In the genomic region with DNA sequence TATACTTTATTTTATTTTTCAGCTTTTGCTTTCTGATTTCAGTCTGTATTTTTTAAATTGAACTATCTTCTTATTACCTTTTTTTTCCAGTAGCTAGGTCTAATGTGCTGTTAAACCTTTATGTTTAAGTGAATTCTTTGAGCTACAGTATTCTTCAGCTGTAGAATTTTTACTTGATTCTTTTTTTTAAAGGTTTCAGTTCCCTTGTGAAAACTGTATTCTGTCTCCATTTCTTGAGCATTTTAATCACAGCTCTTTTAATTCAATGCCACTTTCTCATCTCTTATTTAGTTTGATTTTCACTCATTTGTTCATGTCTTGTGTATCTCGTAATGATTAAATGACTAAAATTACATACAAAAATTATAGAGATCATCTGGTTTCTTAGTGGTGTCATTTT, we compare ENCODE assay signal across 1 cellular context.
TF ChIP-seq lines count a peak whose summit lies in the region.

No MANE protein-coding gene starts in this region.

TF ChIP-seq in GM12878, 131 proteins besides CTCF, POLR2A, EP300 and RAD21 (continued from another document):
- TF ChIP-seq, protein P1, sequence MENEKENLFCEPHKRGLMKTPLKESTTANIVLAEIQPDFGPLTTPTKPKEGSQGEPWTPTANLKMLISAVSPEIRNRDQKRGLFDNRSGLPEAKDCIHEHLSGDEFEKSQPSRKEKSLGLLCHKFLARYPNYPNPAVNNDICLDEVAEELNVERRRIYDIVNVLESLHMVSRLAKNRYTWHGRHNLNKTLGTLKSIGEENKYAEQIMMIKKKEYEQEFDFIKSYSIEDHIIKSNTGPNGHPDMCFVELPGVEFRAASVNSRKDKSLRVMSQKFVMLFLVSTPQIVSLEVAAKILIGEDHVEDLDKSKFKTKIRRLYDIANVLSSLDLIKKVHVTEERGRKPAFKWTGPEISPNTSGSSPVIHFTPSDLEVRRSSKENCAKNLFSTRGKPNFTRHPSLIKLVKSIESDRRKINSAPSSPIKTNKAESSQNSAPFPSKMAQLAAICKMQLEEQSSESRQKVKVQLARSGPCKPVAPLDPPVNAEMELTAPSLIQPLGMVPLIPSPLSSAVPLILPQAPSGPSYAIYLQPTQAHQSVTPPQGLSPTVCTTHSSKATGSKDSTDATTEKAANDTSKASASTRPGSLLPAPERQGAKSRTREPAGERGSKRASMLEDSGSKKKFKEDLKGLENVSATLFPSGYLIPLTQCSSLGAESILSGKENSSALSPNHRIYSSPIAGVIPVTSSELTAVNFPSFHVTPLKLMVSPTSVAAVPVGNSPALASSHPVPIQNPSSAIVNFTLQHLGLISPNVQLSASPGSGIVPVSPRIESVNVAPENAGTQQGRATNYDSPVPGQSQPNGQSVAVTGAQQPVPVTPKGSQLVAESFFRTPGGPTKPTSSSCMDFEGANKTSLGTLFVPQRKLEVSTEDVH (IDR thresholded peaks at IDR 0.05; ENCODE audit: low read depth, partially characterized antibody): no peak
- TF ChIP-seq SPI1 (IDR thresholded peaks at IDR 0.05; ENCODE audit: borderline replicate concordance, insufficient read depth, low read depth, low read length) (peak; percentile 27; the same call in 1 of the 2 replicates), RELB (IDR thresholded peaks at IDR 0.05; ENCODE audit: low read depth) (no peak), GABPA (IDR thresholded peaks at IDR 0.05; ENCODE audit: low read depth) (no peak)
